Comparison of ENCODE assay signal across 17 cellular contexts in the genomic region with DNA sequence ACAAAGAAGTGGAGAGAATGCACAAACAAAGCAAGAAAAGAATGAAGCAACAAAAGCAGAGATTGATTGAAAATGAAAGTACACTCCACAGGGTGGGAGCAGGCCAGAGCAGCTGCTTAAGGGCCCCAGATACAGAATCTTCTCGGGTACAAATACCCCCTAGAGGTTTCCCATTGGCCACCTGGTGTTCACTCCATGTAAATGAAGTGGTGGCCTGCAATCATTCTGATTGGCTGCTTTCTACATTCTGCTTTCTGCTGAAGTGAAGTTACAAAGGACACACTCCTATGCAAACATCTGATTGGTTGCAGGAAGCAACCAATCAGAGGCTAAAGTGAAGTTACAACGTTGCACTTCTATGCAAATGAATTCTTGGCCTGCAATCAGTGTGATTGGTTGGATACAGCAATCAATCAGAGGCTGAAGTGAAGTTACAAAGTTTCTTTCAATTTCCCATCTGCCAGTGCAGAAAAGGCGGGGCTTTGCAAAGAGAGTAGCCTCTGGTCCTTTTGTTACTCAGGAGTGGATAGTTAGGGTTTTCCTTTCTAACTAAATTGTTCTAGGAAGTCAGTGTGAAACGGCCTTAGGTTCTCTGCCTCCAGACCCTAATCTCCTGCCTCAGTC. TPM values are rescaled to one million over a fixed set of nuclear protein-coding genes. Genes with fewer than 3 reads are reported as not detected.
"Had no signal": no experiment of that assay in that cellular context is flagged by ENCODE, and none has a peak within 500 bp of the region (broad histone marks: within the 10 kb centered on the region; RNA-seq: fewer than 3 reads in every experiment).

No MANE protein-coding gene starts in this region.

- H3K4me3 Mint-ChIP-seq: activated naive CD4-positive, alpha-beta T cell treated with anti-CD3 and anti-CD28 coated beads for 36 hours; activated naive CD8-positive, alpha-beta T cell treated with anti-CD3 and anti-CD28 coated beads, Interleukin-2, amount 50 U/mL, for 24 hours; naive B cell; stimulated activated naive CD8-positive, alpha-beta T cell treated with anti-CD3 and anti-CD28 coated beads, Interleukin-15, amount 100 ng/mL, for 72 hours had no signal

- H3K27me3 Mint-ChIP-seq: activated naive CD8-positive, alpha-beta T cell treated with anti-CD3 and anti-CD28 coated beads, Interleukin-2, amount 50 U/mL, for 24 hours; naive B cell; stimulated activated naive CD8-positive, alpha-beta T cell treated with anti-CD3 and anti-CD28 coated beads, Interleukin-15, amount 100 ng/mL, for 72 hours had no signal

- H2AFZ ChIP-seq: hepatocyte had no signal

- H3K4me2 ChIP-seq: hepatocyte had no signal

- ATAC-seq: activated naive CD8-positive, alpha-beta T cell treated with anti-CD3 and anti-CD28 coated beads, Interleukin-2, amount 50 U/mL, for 24 hours; esophagus mucosa; left lung; pancreas; stimulated activated naive CD8-positive, alpha-beta T cell treated with anti-CD3 and anti-CD28 coated beads, Interleukin-15, amount 100 ng/mL, for 72 hours had no signal

- H3K36me3 Mint-ChIP-seq: naive B cell had no signal

- H3K27me3 ChIP-seq: hepatocyte, left lung, sigmoid colon, spleen had no signal

- H3K9me3 ChIP-seq: left lung, pancreas, sigmoid colon had no signal

- H3K4me1 Mint-ChIP-seq: activated naive CD8-positive, alpha-beta T cell treated with anti-CD3 and anti-CD28 coated beads, Interleukin-2, amount 50 U/mL, for 24 hours; naive B cell; stimulated activated naive CD8-positive, alpha-beta T cell treated with anti-CD3 and anti-CD28 coated beads, Interleukin-15, amount 100 ng/mL, for 72 hours had no signal

- H3K4me3 ChIP-seq: dorsolateral prefrontal cortex, hepatocyte, left lung, pancreas, sigmoid colon, spleen had no signal

- H3K4me1 ChIP-seq: left lung, pancreas, sigmoid colon, spleen had no signal

- H3K79me2 ChIP-seq: hepatocyte had no signal

- H3K27ac Mint-ChIP-seq: activated naive CD4-positive, alpha-beta T cell treated with anti-CD3 and anti-CD28 coated beads for 36 hours; activated naive CD8-positive, alpha-beta T cell treated with anti-CD3 and anti-CD28 coated beads, Interleukin-2, amount 50 U/mL, for 24 hours; activated T-helper 2 cell treated with anti-CD3 and anti-CD28 coated beads, Interferon-gamma antibody, Interleukin-2, Interleukin-4, amounts not matched to agents 10 μg/mL and 5 μg/mL and 100 μg/mL, durations not matched to agents 14 hours and 24 hours and 36 hours; naive B cell; stimulated activated naive CD8-positive, alpha-beta T cell treated with anti-CD3 and anti-CD28 coated beads, Interleukin-15, amount 100 ng/mL, for 72 hours had no signal

- DNase-seq: activated CD4-positive, alpha-beta T cell treated with anti-CD3 and anti-CD28 coated beads for 1 hour; activated CD4-positive, alpha-beta T cell treated with anti-CD3 and anti-CD28 coated beads, Interleukin-2, amount 50 U/mL, for 48 hours; activated naive CD4-positive, alpha-beta T cell treated with anti-CD3 and anti-CD28 coated beads for 36 hours; activated naive CD8-positive, alpha-beta T cell treated with anti-CD3 and anti-CD28 coated beads, Interleukin-2, amount 50 U/mL, for 24 hours; aorta; dorsolateral prefrontal cortex; left lung; mammary epithelial cell; naive B cell; pancreas; sigmoid colon; spleen; stimulated activated naive CD8-positive, alpha-beta T cell treated with anti-CD3 and anti-CD28 coated beads, Interleukin-15, amount 100 ng/mL, for 72 hours; T1000 had no signal

- H3K27ac ChIP-seq: dorsolateral prefrontal cortex, hepatocyte, left lung, pancreas, sigmoid colon, spleen had no signal

- H3K36me3 ChIP-seq: left lung, pancreas, sigmoid colon, spleen had no signal

- H3K9me3 Mint-ChIP-seq: activated naive CD4-positive, alpha-beta T cell treated with anti-CD3 and anti-CD28 coated beads for 36 hours; activated naive CD8-positive, alpha-beta T cell treated with anti-CD3 and anti-CD28 coated beads, Interleukin-2, amount 50 U/mL, for 24 hours; activated T-helper 2 cell treated with anti-CD3 and anti-CD28 coated beads, Interferon-gamma antibody, Interleukin-2, Interleukin-4, amounts not matched to agents 10 μg/mL and 5 μg/mL and 100 μg/mL, durations not matched to agents 14 hours and 24 hours and 36 hours; stimulated activated naive CD8-positive, alpha-beta T cell treated with anti-CD3 and anti-CD28 coated beads, Interleukin-15, amount 100 ng/mL, for 72 hours had no signal

RNA-seq across cellular contexts. Expression of a gene that starts 19.0 kb away (rescaled TPM):
- total RNA-seq: activated T-helper 2 cell treated with anti-CD3 and anti-CD28 coated beads, Interferon-gamma antibody, Interleukin-2, Interleukin-4, amounts not matched to agents 10 μg/mL and 5 μg/mL and 100 μg/mL, durations not matched to agents 14 hours and 24 hours and 36 hours had no signal
